In the genomic region with DNA sequence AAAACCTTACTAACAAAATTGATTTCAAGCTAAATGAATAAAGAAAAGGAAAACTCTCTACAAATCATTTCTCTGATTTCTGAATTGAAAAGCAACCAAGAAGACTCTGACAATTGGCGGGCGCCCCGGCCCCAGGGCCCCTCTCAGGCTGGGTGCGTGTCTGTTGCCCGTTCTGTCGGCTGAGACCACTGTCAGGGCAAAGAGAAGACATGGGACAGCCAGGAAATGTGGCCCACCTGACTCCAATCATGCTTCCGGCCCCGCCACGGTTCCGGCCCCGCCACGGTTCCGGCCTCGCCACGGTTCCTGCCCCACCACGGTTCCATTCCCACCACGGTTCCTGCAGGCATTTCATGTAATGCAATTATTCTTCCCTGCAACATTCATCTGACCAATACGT, we compare ENCODE assay signal across 22 cellular contexts.
A peak's percentile ranks its signal among the peaks of the same experiment; 100 is the strongest.
DNase-seq lines count a peak whose midpoint lies in the region; ATAC-seq, FAIRE-seq and TF ChIP-seq lines count a peak whose summit lies in the region.
"Had no signal": no experiment of that assay in that cellular context is flagged by ENCODE, and none has a peak within 500 bp of the region (broad histone marks: within the 10 kb centered on the region; RNA-seq: fewer than 3 reads in every experiment).

No MANE protein-coding gene starts in this region.

- H3K4me2 ChIP-seq in neuronal stem cell (ENCODE audit: insufficient read depth, low read length, poor library complexity, severe bottlenecking), result no peak overlapping the region

- H2BK12ac ChIP-seq in neuronal stem cell (ENCODE audit: low read length), result no peak overlapping the region

- H3K4me3 ChIP-seq in dorsolateral prefrontal cortex (no peak overlapping the region), kidney (ENCODE audit: low read length in 2 of 2) (no peak overlapping the region), neuronal stem cell (ENCODE audit: low read length in 2 of 2) (no peak overlapping the region)
- H3K4me3 ChIP-seq: HAP-1 had no signal

- peak overlapping the region; percentile 79 for H2AK5ac ChIP-seq in neuronal stem cell (ENCODE audit: low read depth, low read length)

- no peak overlapping the region for H4K91ac ChIP-seq in neuronal stem cell (ENCODE audit: low read depth, low read length, poor library complexity)

- no peak overlapping the region for H3K23ac ChIP-seq in neuronal stem cell (ENCODE audit: low read depth, low read length, poor library complexity)

- peak overlapping the region; percentile 19 for H3K18ac ChIP-seq in neuronal stem cell (ENCODE audit: low read length)

- H4K8ac ChIP-seq in neuronal stem cell (ENCODE audit: low read depth, low read length), result no peak overlapping the region

- H3K27me3 ChIP-seq in dorsolateral prefrontal cortex, result peaks cover 0 to 8% (median 0%) of the 10 kb centered on the region in 45 donors
- H3K27me3 ChIP-seq in neuronal stem cell (ENCODE audit: control insufficient read depth in 3 of 3, insufficient read depth in 3 of 3, low read depth in 1 of 3, low read length in 3 of 3), result no peaks in the 10 kb centered on the region
- H3K27me3 ChIP-seq: BE2C had no signal

- intact Hi-C loops in dorsolateral prefrontal cortex (cut with DNase I), result no loop called here
- intact Hi-C loops in kidney (cut with DNase I), result no loop called here

- no peaks in the 10 kb centered on the region for H3K79me1 ChIP-seq in neuronal stem cell (ENCODE audit: low read depth, low read length)

- FAIRE-seq in kidney (lab: Jason Lieb, UNC), result no peak
- FAIRE-seq: A204.1, D721Med, G401.6, GM12891, GM18507, HepG2 had no signal

- TF ChIP-seq CTCF in dorsolateral prefrontal cortex (IDR thresholded peaks at IDR 0.05 in 54 of 56, conservative IDR thresholded peaks at IDR 0.05 in 2 of 56; ENCODE audit: low read depth in 1 of 56, partially characterized antibody in 56 of 56) (no peak), kidney (IDR thresholded peaks at IDR 0.05; ENCODE audit: borderline replicate concordance, extremely low read depth, insufficient read depth) (no peak)

- H3K27ac ChIP-seq in dorsolateral prefrontal cortex (peak overlapping the region in 33 of 59 donors; percentile 12 to 83 (median 69)), kidney (ENCODE audit: low read depth in 2 of 2, low read length in 2 of 2) (no peak overlapping the region), neuronal stem cell (replicated peaks; ENCODE audit: low read length) (no peak overlapping the region)

- no peak overlapping the region for H2BK5ac ChIP-seq in neuronal stem cell (ENCODE audit: low read length)

- no peak overlapping the region for H2BK15ac ChIP-seq in neuronal stem cell (ENCODE audit: low read length)

- no peak overlapping the region for H2BK120ac ChIP-seq in neuronal stem cell (ENCODE audit: low read depth, low read length)

- H3K9ac ChIP-seq in kidney (ENCODE audit: low read length in 2 of 2) (no peak overlapping the region), neuronal stem cell (ENCODE audit: low read depth, low read length, poor library complexity) (peak overlapping the region; percentile 27)

- no peaks in the 10 kb centered on the region for H3K9me3 ChIP-seq in kidney (ENCODE audit: control insufficient read depth in 1 of 2, low read length in 2 of 2)
- H3K9me3 ChIP-seq in neuronal stem cell (replicated peaks in 1 of 2; ENCODE audit: control insufficient read depth in 2 of 2, insufficient read depth in 1 of 2, low read depth in 1 of 2, low read length in 2 of 2), result peaks cover 0 to 7% of the 10 kb centered on the region in 2 donors
- H3K9me3 ChIP-seq: BE2C, Caco-2, HAP-1 had no signal

- H3K36me3 ChIP-seq in kidney (ENCODE audit: control insufficient read depth in 1 of 2, insufficient read depth in 2 of 2, low read length in 2 of 2) (no peaks in the 10 kb centered on the region), neuronal stem cell (replicated peaks in 1 of 2; ENCODE audit: control insufficient read depth in 2 of 2, insufficient read depth in 2 of 2, low read length in 2 of 2) (no peaks in the 10 kb centered on the region)
- H3K36me3 ChIP-seq: BE2C, HAP-1 had no signal

- no peak overlapping the region for H3K4ac ChIP-seq in neuronal stem cell (ENCODE audit: low read length)

- WGBS in neuronal stem cell (ENCODE audit: extremely low coverage in 2 of 2, insufficient read length in 2 of 2, insufficient replicate concordance in 1 of 2), 2 donors, result no CpG with 5 or more reads among the region's 18 CpGs

- no peak overlapping the region for H3K14ac ChIP-seq in neuronal stem cell (ENCODE audit: low read length)

- ATAC-seq in HG03097 (IDR thresholded peaks at IDR 0.05; ENCODE audit: low FRiP score, unreplicated experiment), result no peak
- ATAC-seq: HepG2 had no signal

- no peak overlapping the region for H2AFZ ChIP-seq in neuronal stem cell (ENCODE audit: low read length)

- H3K4me1 ChIP-seq in kidney (ENCODE audit: control insufficient read depth in 1 of 2, insufficient read depth in 1 of 2, low read depth in 1 of 2, low read length in 2 of 2) (no peaks in the 10 kb centered on the region), neuronal stem cell (ENCODE audit: control insufficient read depth in 2 of 2, insufficient read depth in 1 of 2, low read depth in 1 of 2, low read length in 2 of 2) (peaks cover 9 to 13% of the 10 kb centered on the region in 2 donors)
- H3K4me1 ChIP-seq: BE2C, Caco-2, HAP-1 had no signal

- DNase-seq in dorsolateral prefrontal cortex, result no peak
- DNase-seq in kidney, result peak; percentile 54
- DNase-seq in neuronal stem cell (ENCODE audit: low spot score), result no peak
- no peak for DNase-seq in activated CD4-positive, alpha-beta T cell treated with anti-CD3 and anti-CD28 coated beads for 1 hour
- no peak for DNase-seq in SHP77 treated with DMSO at 0.1 percent for 48 hours (lab: John Stamatoyannopoulos, UW)
- no peak for DNase-seq in COLO668 (lab: John Stamatoyannopoulos, UW; ENCODE audit: unreplicated experiment)
- DNase-seq: ACHN; BE2C; C1 segment of cervical spinal cord; Caco-2; CD4-positive, CD25-positive, alpha-beta regulatory T cell; CD8-positive, alpha-beta memory T cell; GOT3; KBM-7 had no signal

Comparison
In these comparisons a context has a peak if more than half of its experiments do, and no peak if none do; other contexts are left out.
1. H3K27ac ChIP-seq: peak in dorsolateral prefrontal cortex (33 of 59); none in kidney (0 of 2) and neuronal stem cell (single experiment).